In genomic region chr1:168520052-168520751, GRCh38 we compare ENCODE assay signal across 1 cellular context.
TF ChIP-seq lines count a peak whose summit lies in the region.

No MANE protein-coding gene starts in this region.

TF ChIP-seq in GM12878, 131 proteins besides CTCF, POLR2A, EP300 and RAD21 (continued from another document):
- TF ChIP-seq CUX1 (IDR thresholded peaks at IDR 0.05; ENCODE audit: insufficient replicate concordance, low read depth, low read length) (no peak), CHD4 (IDR thresholded peaks at IDR 0.05) (no peak), MYB (IDR thresholded peaks at IDR 0.05; ENCODE audit: borderline replicate concordance, low read depth, low read length) (no peak), ZNF592 (IDR thresholded peaks at IDR 0.05) (no peak), BRCA1 (IDR thresholded peaks at IDR 0.05; ENCODE audit: low read depth, low read length) (no peak), MAX (IDR thresholded peaks at IDR 0.05; ENCODE audit: low read depth, low read length) (no peak), CHD2 (IDR thresholded peaks at IDR 0.05; ENCODE audit: borderline replicate concordance, low read depth, low read length) (peak; percentile 59; the same call in 1 of the 2 replicates), BCLAF1 (IDR thresholded peaks at IDR 0.05) (no peak), HCFC1 (IDR thresholded peaks at IDR 0.05; ENCODE audit: low read length) (no peak)
